ENCODE assay signal across 15 cellular contexts in the genomic region with DNA sequence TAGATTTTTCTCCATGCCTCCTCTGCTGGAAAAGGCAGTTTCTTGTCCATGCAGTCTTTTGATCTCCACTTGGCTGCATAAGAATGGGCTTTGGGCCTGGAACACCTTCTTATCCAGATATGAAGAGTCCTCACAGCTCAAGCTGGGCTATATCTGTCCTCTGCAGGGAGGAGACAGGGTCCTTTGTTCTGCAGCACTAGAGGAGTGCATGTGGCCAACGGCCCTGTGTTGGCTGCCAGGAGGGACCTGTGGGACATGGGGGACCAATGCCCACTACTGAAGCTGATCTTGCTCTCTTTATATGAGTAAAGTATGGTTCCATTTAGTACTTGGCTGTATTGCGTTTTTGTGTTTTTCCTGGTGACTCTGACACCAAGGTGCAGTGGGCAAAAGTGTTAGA.
DNase-seq lines count a peak whose midpoint lies in the region; ATAC-seq, FAIRE-seq and TF ChIP-seq lines count a peak whose summit lies in the region.
"Had no signal": no experiment of that assay in that cellular context is flagged by ENCODE, and none has a peak within 500 bp of the region (broad histone marks: within the 10 kb centered on the region; RNA-seq: fewer than 3 reads in every experiment).

No MANE protein-coding gene starts in this region.

- H3K23ac ChIP-seq in H1 (ENCODE audit: insufficient read length) (no peak overlapping the region), mesendoderm (ENCODE audit: low read length) (no peak overlapping the region)

- no peak overlapping the region for H4K91ac ChIP-seq in H1 (replicated peaks; ENCODE audit: insufficient read length, low read length)

- H2AFZ ChIP-seq in H1 (ENCODE audit: low read length), result peak overlapping the region; percentile 55

- no peak overlapping the region for H3K56ac ChIP-seq in H1 (replicated peaks; ENCODE audit: insufficient read length, low read depth, low read length)
- no peak overlapping the region for H3K56ac ChIP-seq in mesendoderm (ENCODE audit: low read length)

- no peak for TF ChIP-seq POLR2A in H1 (IDR thresholded peaks at IDR 0.05; ENCODE audit: control extremely low read depth in 1 of 2, low read depth in 2 of 2, low read length in 2 of 2)
- no peak for TF ChIP-seq POLR2A in thyroid gland (IDR thresholded peaks at IDR 0.05)

- no peak overlapping the region for H3K14ac ChIP-seq in H1 (ENCODE audit: insufficient read length)

- POLR2A ChIA-PET in H1 (lab: Charles Lee; ENCODE audit: partially characterized antibody), result no interaction called here

- no peak for FAIRE-seq in H1 (lab: Jason Lieb, UNC)

- H3K23me2 ChIP-seq in H1 (ENCODE audit: low read depth, low read length), result no peaks in the 10 kb centered on the region

- no peak for TF ChIP-seq EP300 in H1 (IDR thresholded peaks at IDR 0.05; ENCODE audit: borderline replicate concordance in 1 of 2, low read depth in 2 of 2, low read length in 2 of 2)

- H4K8ac ChIP-seq in H1 (ENCODE audit: extremely low read depth, insufficient read depth, low read length) (no peak overlapping the region), mesendoderm (ENCODE audit: low read depth, low read length) (no peak overlapping the region)

- TF ChIP-seq CTCF in H1 (IDR thresholded peaks at IDR 0.05; ENCODE audit: control extremely low read depth in 1 of 3, insufficient read depth in 1 of 3, low read depth in 1 of 3, low read length in 3 of 3) (no peak), thyroid gland (IDR thresholded peaks at IDR 0.05) (no peak)

- no peak overlapping the region for H2BK20ac ChIP-seq in H1 (ENCODE audit: low read length)

- H3K27me3 ChIP-seq in right cardiac atrium (ENCODE audit: control insufficient read depth, insufficient read depth) (no peaks in the 10 kb centered on the region), H1 (replicated peaks in 1 of 4; ENCODE audit: control insufficient read depth in 3 of 4, extremely low read depth in 1 of 4, insufficient read depth in 3 of 4, low read length in 3 of 4) (no peaks in the 10 kb centered on the region), mesendoderm (ENCODE audit: insufficient read depth, low read length, poor library complexity) (no peaks in the 10 kb centered on the region), aorta (ENCODE audit: control insufficient read depth in 1 of 2, insufficient read depth in 2 of 2, low read length in 1 of 2) (no peaks in the 10 kb centered on the region), thyroid gland (no peaks in the 10 kb centered on the region)
- H3K27me3 ChIP-seq: BLaER1 had no signal

- H2BK120ac ChIP-seq in H1 (replicated peaks; ENCODE audit: low read depth, low read length), result no peak overlapping the region
- no peak overlapping the region for H2BK120ac ChIP-seq in mesendoderm (ENCODE audit: low read depth, low read length)

- H3K4me1 ChIP-seq in right cardiac atrium (ENCODE audit: control insufficient read depth, insufficient read depth, low read length) (peaks cover 4% of the 10 kb centered on the region), H1 (replicated peaks in 1 of 4; ENCODE audit: control insufficient read depth in 3 of 4, insufficient read depth in 4 of 4, low read length in 3 of 4) (no peaks in the 10 kb centered on the region), mesendoderm (ENCODE audit: control insufficient read depth, low read depth, low read length) (no peaks in the 10 kb centered on the region), aorta (ENCODE audit: control insufficient read depth in 1 of 2, insufficient read depth in 2 of 2, low read length in 2 of 2) (no peaks in the 10 kb centered on the region), thyroid gland (peaks cover 0 to under 1% of the 10 kb centered on the region in 2 donors)
- H3K4me1 ChIP-seq: BLaER1 had no signal

- 66% methylated on average over 2 of the region's 2 CpGs for WGBS in right cardiac atrium
- WGBS in H1 (ENCODE audit: extremely low coverage in 1 of 2, insufficient coverage in 1 of 2, insufficient read length in 1 of 2, insufficient replicate concordance in 2 of 2, low coverage in 1 of 2, low lambda C conversion rate in 2 of 2, missing lambda C conversion rate in 1 of 2), 2 experiments, result 75% methylated on average over 2 of the region's 2 CpGs; no CpG with 5 or more reads in 1 of the 2 experiments
- no CpG with 5 or more reads among the region's 2 CpGs for WGBS in mesendoderm (ENCODE audit: extremely low coverage, insufficient coverage, low lambda C conversion rate)
- 78 to 81% methylated on average over 2 of the region's 2 CpGs for WGBS in aorta, 2 donors
- WGBS in thyroid gland, 2 donors, result 62 to 64% methylated on average over 2 of the region's 2 CpGs

- H3K4me3 ChIP-seq in right cardiac atrium (ENCODE audit: low read length) (no peak overlapping the region), H1 (ENCODE audit: extremely low read depth in 1 of 4, insufficient read depth in 2 of 4, low read depth in 3 of 4, low read length in 4 of 4) (no peak overlapping the region), mesendoderm (ENCODE audit: low read length) (no peak overlapping the region), aorta (ENCODE audit: low read length in 2 of 2) (no peak overlapping the region), thyroid gland (replicated peaks in 1 of 3) (no peak overlapping the region)
- H3K4me3 ChIP-seq: BLaER1 had no signal

- ATAC-seq in right cardiac atrium (peak in 1 of 2 donors; percentile 54), left cardiac atrium (no peak), aorta (ENCODE audit: low FRiP score) (no peak)

- H2AK5ac ChIP-seq in H1 (ENCODE audit: low read depth, low read length) (no peak overlapping the region), mesendoderm (ENCODE audit: low read length) (no peak overlapping the region)

- H4K5ac ChIP-seq in H1 (ENCODE audit: insufficient read length, low read depth, low read length), result no peak overlapping the region
- no peak overlapping the region for H4K5ac ChIP-seq in mesendoderm (ENCODE audit: low read length)

- intact Hi-C loops in right cardiac atrium (cut with DNase I) (no loop called here), left cardiac atrium (cut with DNase I) (no loop called here), aorta (cut with DNase I) (no loop called here), thyroid gland (cut with DNase I) (no loop called here)

- H3K9me3 ChIP-seq in right cardiac atrium (ENCODE audit: control insufficient read depth, low read length) (no peaks in the 10 kb centered on the region), H1 (ENCODE audit: insufficient read depth in 2 of 2, low read depth in 1 of 2, low read length in 1 of 2) (no peaks in the 10 kb centered on the region), aorta (ENCODE audit: control insufficient read depth, low read length) (no peaks in the 10 kb centered on the region), thyroid gland (no peaks in the 10 kb centered on the region)
- H3K9me3 ChIP-seq: BLaER1 had no signal

- H3K27ac ChIP-seq in right cardiac atrium (ENCODE audit: low read length) (peak overlapping the region; percentile 2), H1 (ENCODE audit: low read depth, low read length) (no peak overlapping the region), mesendoderm (ENCODE audit: low read depth, low read length) (no peak overlapping the region), aorta (ENCODE audit: low read depth in 1 of 2, low read length in 2 of 2) (no peak overlapping the region), thyroid gland (no peak overlapping the region)
- H3K27ac ChIP-seq: BLaER1 had no signal

- H3K18ac ChIP-seq in H1 (ENCODE audit: extremely low read depth, low read length), result no peak overlapping the region
- H3K18ac ChIP-seq in mesendoderm (ENCODE audit: low read length), result no peak overlapping the region

- no peaks in the 10 kb centered on the region for H3K36me3 ChIP-seq in H1 (ENCODE audit: control insufficient read depth in 2 of 4, insufficient read depth in 4 of 4, low read length in 3 of 4)
- no peaks in the 10 kb centered on the region for H3K36me3 ChIP-seq in mesendoderm (ENCODE audit: control insufficient read depth, insufficient read depth, low read length)
- no peaks in the 10 kb centered on the region for H3K36me3 ChIP-seq in aorta (ENCODE audit: control insufficient read depth in 1 of 2, insufficient read depth in 2 of 2, low read length in 1 of 2)
- H3K36me3 ChIP-seq in thyroid gland, result no peaks in the 10 kb centered on the region
- H3K36me3 ChIP-seq: BLaER1 had no signal

- no peak overlapping the region for H3K4ac ChIP-seq in H1 (replicated peaks; ENCODE audit: insufficient read length, low read depth, low read length)
- no peak overlapping the region for H3K4ac ChIP-seq in mesendoderm (ENCODE audit: low read depth, low read length)

- no peak overlapping the region for H2BK15ac ChIP-seq in H1 (ENCODE audit: low read length)
- no peak overlapping the region for H2BK15ac ChIP-seq in mesendoderm (replicated peaks; ENCODE audit: low read depth)

- H3K79me1 ChIP-seq in H1 (ENCODE audit: low read depth, low read length) (no peaks in the 10 kb centered on the region), mesendoderm (ENCODE audit: low read length) (no peaks in the 10 kb centered on the region)

- no peak for TF ChIP-seq RAD21 in H1 (IDR thresholded peaks at IDR 0.05 in 1 of 2, conservative IDR thresholded peaks at IDR 0.05 in 1 of 2; ENCODE audit: low read depth in 2 of 2, low read length in 2 of 2)

- peak in 2 of 3 donors; percentile 37 to 50 for DNase-seq in right cardiac atrium
- DNase-seq in left cardiac atrium, result no peak
- no peak for DNase-seq in H1 (ENCODE audit: low read depth in 1 of 2, low spot score in 2 of 2)
- peak; percentile 42 for DNase-seq in mesendoderm
- no peak for DNase-seq in nucleus accumbens (lab: John Stamatoyannopoulos, UW)
- DNase-seq in aorta, result no peak
- no peak for DNase-seq in SK-N-DZ (ENCODE audit: low spot score)
- DNase-seq in thyroid gland, result no peak
- DNase-seq: 8988T; Calu3; CD4-positive, alpha-beta memory T cell; DMS79 treated with DMSO at 0.1 percent for 48 hours; GF-D8; HCEC 1CT had no signal

- CTCF ChIA-PET in H1 (lab: Charles Lee; ENCODE audit: partially characterized antibody), result no interaction called here

- no peak overlapping the region for H3K9ac ChIP-seq in H1 (replicated peaks in 1 of 4; ENCODE audit: extremely low read depth in 1 of 4, low read depth in 3 of 4, low read length in 3 of 4)
- H3K9ac ChIP-seq in mesendoderm (ENCODE audit: low read length), result no peak overlapping the region
- H3K9ac ChIP-seq: BLaER1 had no signal

- no peaks in the 10 kb centered on the region for H4K20me1 ChIP-seq in H1 (replicated peaks in 1 of 2; ENCODE audit: control insufficient read depth in 1 of 2, insufficient read depth in 2 of 2, low read length in 2 of 2)
- H4K20me1 ChIP-seq: BLaER1 had no signal

- H2BK5ac ChIP-seq in H1 (ENCODE audit: low read depth, low read length) (no peak overlapping the region), mesendoderm (ENCODE audit: low read length) (no peak overlapping the region)

- no peaks in the 10 kb centered on the region for H3K79me2 ChIP-seq in H1 (ENCODE audit: control insufficient read depth in 1 of 2, insufficient read depth in 2 of 2, low read length in 2 of 2)
- no peaks in the 10 kb centered on the region for H3K79me2 ChIP-seq in mesendoderm (ENCODE audit: control insufficient read depth, insufficient read depth, low read length)

- H3K4me2 ChIP-seq in H1 (ENCODE audit: insufficient read depth in 1 of 2, low read depth in 2 of 2, low read length in 2 of 2) (no peak overlapping the region), mesendoderm (ENCODE audit: low read length) (no peak overlapping the region)
- H3K4me2 ChIP-seq: BLaER1 had no signal

- H2BK12ac ChIP-seq in H1 (ENCODE audit: low read depth, low read length), result no peak overlapping the region

TF ChIP-seq in H1, 55 proteins besides CTCF, POLR2A, EP300 and RAD21 (continues in another document):
- TF ChIP-seq TCF12 (IDR thresholded peaks at IDR 0.05; ENCODE audit: low read depth, low read length), result no peak

Comparison
In these comparisons a context has a peak if more than half of its experiments do, and no peak if none do; other contexts are left out.
1. DNase-seq: peak in right cardiac atrium (2 of 3) and mesendoderm (single experiment); none in left cardiac atrium (single experiment), H1 (0 of 2), nucleus accumbens (0 of 56), aorta (0 of 2), SK-N-DZ (single experiment) and thyroid gland (0 of 2).